ENCODE assay signal across 13 cellular contexts in the genomic region with DNA sequence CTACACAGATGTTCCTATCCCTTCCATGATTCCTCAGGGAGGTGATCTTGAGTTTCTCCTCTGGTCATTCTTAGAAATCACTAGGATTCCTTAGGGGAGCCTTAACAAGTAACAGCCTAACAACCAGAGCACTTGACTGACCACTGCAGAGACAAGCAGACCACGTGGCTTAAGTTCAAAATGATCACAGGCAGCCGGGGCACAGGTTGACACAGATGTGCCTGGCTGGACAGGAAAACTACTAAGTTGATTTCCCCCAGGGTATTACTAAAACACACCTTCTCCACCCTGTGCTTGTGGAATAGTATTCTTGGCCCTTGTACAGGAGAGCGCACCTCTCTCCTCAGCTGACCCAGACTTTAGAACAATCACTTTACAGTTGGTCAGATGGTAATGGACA.
"Had no signal": no experiment of that assay in that cellular context is flagged by ENCODE, and none has a peak within 500 bp of the region (broad histone marks: within the 10 kb centered on the region; RNA-seq: fewer than 3 reads in every experiment).

No MANE protein-coding gene starts in this region.

- DNase-seq: activated CD4-positive, alpha-beta T cell treated with anti-CD3 and anti-CD28 coated beads, Interleukin-2, amount 50 U/mL, for 4 hours; activated CD4-positive, CD25-positive, alpha-beta regulatory T cell; activated gamma-delta T cell treated with Interleukin-2 at 50 U/mL for 16 hours; activated T-cell treated with anti-CD3 and anti-CD28 coated beads, Interleukin-2, amount 50 U/mL, for 4 hours; central memory CD4-positive, alpha-beta T cell; cortex of kidney; effector CD8-positive, alpha-beta T cell; erythroblast; midbrain; sigmoid colon; stimulated activated naive CD8-positive, alpha-beta T cell treated with anti-CD3 and anti-CD28 coated beads, Interleukin-15, Interleukin-2, amounts not matched to agents 100 U/mL and 50 U/mL, for 24 hours had no signal

- H3K4me3 Mint-ChIP-seq: activated T-cell treated with anti-CD3 and anti-CD28 coated beads, Interleukin-2, amount 50 U/mL, for 4 hours had no signal

- ATAC-seq: activated T-cell treated with anti-CD3 and anti-CD28 coated beads, Interleukin-2, amount 50 U/mL, for 4 hours; stimulated activated naive CD8-positive, alpha-beta T cell treated with anti-CD3 and anti-CD28 coated beads, Interleukin-15, Interleukin-2, amounts not matched to agents 100 U/mL and 50 U/mL, for 24 hours had no signal

- H3K27ac ChIP-seq: adrenal gland, hepatocyte, sigmoid colon had no signal

- H3K4me3 ChIP-seq: adrenal gland, hepatocyte, sigmoid colon had no signal

- H3K36me3 ChIP-seq: sigmoid colon had no signal

- H3K27me3 ChIP-seq: adrenal gland, hepatocyte, sigmoid colon had no signal

- H3K9me3 ChIP-seq: adrenal gland, sigmoid colon had no signal
